ENCODE assay signal across 18 cellular contexts in the genomic region with DNA sequence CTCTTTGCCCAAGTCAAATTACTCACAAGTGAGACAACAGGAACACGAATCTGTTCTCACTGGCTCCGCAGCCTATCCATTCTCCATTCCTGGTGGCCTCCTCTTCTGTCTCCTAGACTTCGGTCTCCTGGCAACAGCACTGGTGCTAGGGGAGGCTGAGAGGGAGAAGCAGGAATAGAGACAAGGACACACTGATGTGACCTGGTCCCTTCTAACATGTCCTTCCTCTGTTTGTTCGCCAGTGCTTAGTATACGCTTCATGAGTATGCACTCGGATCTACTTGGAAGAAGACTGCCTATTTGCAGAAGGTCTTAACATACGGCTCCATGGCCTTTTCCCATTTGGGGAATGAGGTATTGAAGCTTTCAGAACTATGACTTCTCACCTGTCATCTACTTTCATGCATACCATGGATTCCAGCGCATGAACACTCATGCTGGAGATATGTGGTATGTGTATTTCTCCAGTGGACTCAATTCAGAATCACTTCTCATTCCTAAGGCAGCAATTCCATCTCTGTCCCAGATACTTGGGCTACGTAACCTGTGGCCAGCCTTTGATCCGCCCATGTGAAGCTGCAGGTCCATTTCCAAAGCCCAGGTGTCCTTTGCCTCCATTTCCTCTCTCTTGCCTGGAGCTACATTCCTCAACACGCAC. TPM values are rescaled to one million over a fixed set of nuclear protein-coding genes. Genes with fewer than 3 reads are reported as not detected.
DNase-seq lines count a peak whose midpoint lies in the region; ATAC-seq, FAIRE-seq and TF ChIP-seq lines count a peak whose summit lies in the region.
"Had no signal": no experiment of that assay in that cellular context is flagged by ENCODE, and none has a peak within 500 bp of the region (broad histone marks: within the 10 kb centered on the region; RNA-seq: fewer than 3 reads in every experiment).

No MANE protein-coding gene starts in this region.

- H3K4me2 ChIP-seq in GM12878 (ENCODE audit: control insufficient read depth, insufficient read depth) = no peak overlapping the region
- H3K4me2 ChIP-seq: GM23338 had no signal

- TF ChIP-seq CTCF in GM12878 (IDR thresholded peaks at IDR 0.05 in 2 of 3, conservative IDR thresholded peaks at IDR 0.05 in 1 of 3; ENCODE audit: control insufficient read depth in 2 of 3, extremely low read depth in 1 of 3, insufficient read depth in 1 of 3, low read depth in 3 of 3, low read length in 3 of 3) (no peak), mesothelial cell of epicardium (IDR thresholded peaks at IDR 0.05; ENCODE audit: unreplicated experiment) (no peak), foreskin fibroblast (IDR thresholded peaks at IDR 0.05; ENCODE audit: low read depth, low read length) (no peak)

- TF ChIP-seq RAD21 in Ishikawa (IDR thresholded peaks at IDR 0.05; ENCODE audit: low read depth) = no peak
- TF ChIP-seq RAD21 in GM12878 (IDR thresholded peaks at IDR 0.05; ENCODE audit: insufficient read depth, low read depth, low read length) = no peak

- POLR2A ChIA-PET in GM12878 (lab: Charles Lee) = no interaction called here

- peaks cover 20% of the 10 kb centered on the region for H3K4me1 Mint-ChIP-seq in mesothelial cell of epicardium
- H3K4me1 Mint-ChIP-seq: natural killer cell had no signal

- H3K4me3 ChIP-seq in GM12878 (no peak overlapping the region), foreskin fibroblast (ENCODE audit: low read depth in 1 of 2, low read length in 2 of 2) (no peak overlapping the region)
- H3K4me3 ChIP-seq: GM23338, left ventricle myocardium inferior had no signal

- peak; percentile 44 for DNase-seq in EL
- DNase-seq in GM12878 (ENCODE audit: low read depth, low spot score) = no peak
- no peak for DNase-seq in mesothelial cell of epicardium (ENCODE audit: low spot score in 2 of 2, unreplicated experiment in 2 of 2)
- no peak for DNase-seq in foreskin fibroblast
- DNase-seq in HuH-7.5 (ENCODE audit: low spot score) = no peak
- DNase-seq: activated CD8-positive, alpha-beta memory T cell treated with anti-CD3 and anti-CD28 coated beads, Interleukin-2, amount 50 U/mL, for 4 hours; activated naive CD4-positive, alpha-beta T cell treated with anti-CD3 and anti-CD28 coated beads, Interleukin-2, amount 10 ng/mL, durations not matched to agents 7 days and 5 days; BE2C; left ventricle myocardium inferior; natural killer cell; SHP77; stimulated activated CD4-positive, alpha-beta T cell treated with anti-CD3 and anti-CD28 coated beads, Interleukin-1b, Interleukin-23, amount 100 ng/mL, for 48 hours had no signal

- no peak overlapping the region for H3K9ac ChIP-seq in GM12878 (ENCODE audit: control insufficient read depth, insufficient read depth, low read length)

- TF ChIP-seq POLR2A in GM12878 (IDR thresholded peaks at IDR 0.05; ENCODE audit: low read depth, low read length) = no peak

- no peaks in the 10 kb centered on the region for H3K4me1 ChIP-seq in GM12878 (ENCODE audit: control insufficient read depth, insufficient read depth, low read length)
- H3K4me1 ChIP-seq: BE2C, left ventricle myocardium inferior had no signal

- no peaks in the 10 kb centered on the region for H4K20me1 ChIP-seq in GM12878 (ENCODE audit: control insufficient read depth, insufficient read depth)

- H3K4me3 Mint-ChIP-seq in mesothelial cell of epicardium = no peak overlapping the region
- H3K4me3 Mint-ChIP-seq: activated naive CD4-positive, alpha-beta T cell treated with anti-CD3 and anti-CD28 coated beads, Interleukin-2, amount 10 ng/mL, durations not matched to agents 7 days and 5 days; GM23338; natural killer cell; T-helper 2 cell treated with Interferon-gamma antibody and Interleukin-4, amounts not matched to agents 5 μg/mL and 100 μg/mL, for 36 hours had no signal

- RAD21 ChIA-PET in GM12878 (lab: Charles Lee; ENCODE audit: unreplicated experiment) = interaction anchor here (1.6 kb wide), 1 partner anchor 28 kb away, joined by 5 read pairs; no protein-coding TSS in a partner anchor

- peak; percentile 44 for FAIRE-seq in GM12878 (lab: Jason Lieb, UNC)

- no peaks in the 10 kb centered on the region for H3K9me3 ChIP-seq in GM12878 (replicated peaks; ENCODE audit: control insufficient read depth, insufficient read depth, low read length)
- H3K9me3 ChIP-seq: BE2C, left ventricle myocardium inferior had no signal

- no TSS peak for BruUV-seq in GM12878 (replicated peaks; lab: Mats Ljungman, UMichigan)

- in situ Hi-C loops in GM12878 (cut with MboI) = no loop called here

- ATAC-seq in GM12878 (no peak), GM18907 (IDR thresholded peaks at IDR 0.05; ENCODE audit: unreplicated experiment) (no peak), GM21717 (IDR thresholded peaks at IDR 0.05; ENCODE audit: unreplicated experiment) (no peak)
- ATAC-seq: activated CD4-positive, CD25-positive, alpha-beta regulatory T cell treated with anti-CD3 and anti-CD28 coated beads, Interleukin-2, amount 50 U/mL, for 24 hours; natural killer cell had no signal

- no peak overlapping the region for H2AFZ ChIP-seq in GM12878 (ENCODE audit: control insufficient read depth, low read depth, low read length)
- H2AFZ ChIP-seq: GM23338 had no signal

- H3K27me3 Mint-ChIP-seq in mesothelial cell of epicardium (ENCODE audit: low read depth) = no peaks in the 10 kb centered on the region

- no peaks in the 10 kb centered on the region for H3K36me3 Mint-ChIP-seq in mesothelial cell of epicardium
- H3K36me3 Mint-ChIP-seq: activated naive CD4-positive, alpha-beta T cell treated with anti-CD3 and anti-CD28 coated beads, Interleukin-2, amount 10 ng/mL, durations not matched to agents 7 days and 5 days; natural killer cell had no signal

- peak overlapping the region; percentile 72 for H3K27ac Mint-ChIP-seq in mesothelial cell of epicardium
- H3K27ac Mint-ChIP-seq: activated naive CD4-positive, alpha-beta T cell treated with anti-CD3 and anti-CD28 coated beads, Interleukin-2, amount 10 ng/mL, durations not matched to agents 7 days and 5 days; GM23338; natural killer cell; T-helper 2 cell treated with Interferon-gamma antibody and Interleukin-4, amounts not matched to agents 5 μg/mL and 100 μg/mL, for 36 hours had no signal

- no peaks in the 10 kb centered on the region for H3K36me3 ChIP-seq in GM12878 (ENCODE audit: control insufficient read depth in 2 of 2, insufficient read depth in 2 of 2, low read length in 1 of 2)
- H3K36me3 ChIP-seq: BE2C, left ventricle myocardium inferior had no signal

- no peak overlapping the region for H3K27ac ChIP-seq in GM12878 (ENCODE audit: control insufficient read depth, insufficient read depth)
- H3K27ac ChIP-seq: left ventricle myocardium inferior had no signal

- H3K27me3 ChIP-seq in GM12878 (replicated peaks in 1 of 2; ENCODE audit: control insufficient read depth in 2 of 2, insufficient read depth in 2 of 2, low read length in 1 of 2) = no peaks in the 10 kb centered on the region; a peak in 1 of 4 replicates
- H3K27me3 ChIP-seq: BE2C had no signal

- CTCF ChIA-PET in GM12878 (lab: Yijun Ruan, JAX) = interaction anchor here (1.5 to 2.0 kb wide), 2 partner anchors 561 to 610 kb away, joined by 5 to 7 read pairs; no protein-coding TSS in a partner anchor

- intact Hi-C loops in GM12878 (cut with micrococcal nuclease; ENCODE audit: unreplicated experiment) = loop anchor here (10.0 kb wide), 1 partner anchor 524 kb away; no protein-coding TSS in a partner anchor

- no peaks in the 10 kb centered on the region for H3K9me3 Mint-ChIP-seq in mesothelial cell of epicardium
- H3K9me3 Mint-ChIP-seq: activated naive CD4-positive, alpha-beta T cell treated with anti-CD3 and anti-CD28 coated beads, Interleukin-2, amount 10 ng/mL, durations not matched to agents 7 days and 5 days; GM23338; natural killer cell; T-helper 2 cell treated with Interferon-gamma antibody and Interleukin-4, amounts not matched to agents 5 μg/mL and 100 μg/mL, for 36 hours had no signal

- TF ChIP-seq EP300 in Ishikawa (IDR thresholded peaks at IDR 0.05; ENCODE audit: borderline replicate concordance) = no peak
- no peak for TF ChIP-seq EP300 in GM12878 (IDR thresholded peaks at IDR 0.05; ENCODE audit: borderline replicate concordance in 1 of 2, control insufficient read depth in 1 of 2, low read depth in 2 of 2, low read length in 2 of 2)

- SMC1A ChIA-PET in GM12878 (lab: Charles Lee; ENCODE audit: uncharacterized antibody, unreplicated experiment) = interaction anchor here (1.3 kb wide), 1 partner anchor 30 kb away, joined by 3 read pairs; no protein-coding TSS in a partner anchor

- 71% methylated on average over 11 of the region's 11 CpGs for WGBS in GM12878 (ENCODE audit: insufficient coverage, insufficient replicate concordance, low lambda C conversion rate, missing lambda C conversion rate)

- no peaks in the 10 kb centered on the region for H3K79me2 ChIP-seq in GM12878 (ENCODE audit: control insufficient read depth, insufficient read depth, low read length)

TF ChIP-seq in Ishikawa, 13 proteins besides CTCF, POLR2A, EP300 and RAD21:
- no peak for TF ChIP-seq EGR1 (IDR thresholded peaks at IDR 0.05)
- TF ChIP-seq TEAD4 (IDR thresholded peaks at IDR 0.05) = peak; percentile 97

TF ChIP-seq in GM12878, 131 proteins besides CTCF, POLR2A, EP300 and RAD21 (continues in another document):
- no peak for TF ChIP-seq MXI1 (IDR thresholded peaks at IDR 0.05; ENCODE audit: low read depth, low read length)
- TF ChIP-seq, protein P1, sequence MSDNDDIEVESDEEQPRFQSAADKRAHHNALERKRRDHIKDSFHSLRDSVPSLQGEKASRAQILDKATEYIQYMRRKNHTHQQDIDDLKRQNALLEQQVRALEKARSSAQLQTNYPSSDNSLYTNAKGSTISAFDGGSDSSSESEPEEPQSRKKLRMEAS (IDR thresholded peaks at IDR 0.05; ENCODE audit: low read depth, low read length) = no peak
- TF ChIP-seq CBX3 (IDR thresholded peaks at IDR 0.05; ENCODE audit: borderline replicate concordance, low read depth) = no peak
- no peak for TF ChIP-seq KAT2A (conservative IDR thresholded peaks at IDR 0.05; ENCODE audit: control insufficient read depth, low read depth, low read length)

RNA-seq across cellular contexts. Expression of gene BHLHE41, which starts 33.9 kb away (rescaled TPM):
- 0.15 TPM in 2 replicates for total RNA-seq in GM12878 (2013; cell fraction: nucleolus; rRNA removed)
- total RNA-seq in GM12878 (2014; rRNA removed) (not detected in 2 replicates), GM12878 (2014; rRNA removed; fragmentation: Illumina TruSeq; extraction: Trizol) (0.04 and 0.14 TPM in 2 replicates), GM12878 (2021) (0.13 and 0.45 TPM in 2 replicates), mesothelial cell of epicardium (5.7 to 9.6 TPM (median 9.2 TPM) in 3 replicates)
- polyA plus RNA-seq in GM12878 (2011; ENCODE audit: low read depth) = 0.17 TPM
- polyA plus RNA-seq in GM12878 (2011; rRNA removed) (0.84 and 1.5 TPM in 2 replicates), GM12878 (2014; fragmentation: Illumina TruSeq; extraction: Trizol) (0.07 TPM in 1 of 2 replicates, not detected in the other), GM12878 (2014; fragmentation: Nextera tagmentation; extraction: Ambion mirVana) (under 1 TPM; 0.02 to 0.04 TPM), GM12878 (2014; rRNA removed) (0.08 and 0.23 TPM in 2 replicates), GM12878 (2016; fragmentation: Nextera tagmentation; extraction: Ambion mirVana) (not detected)
- polyA plus RNA-seq in GM12878 (2011; cell fraction: cytosol; rRNA removed) = 0.48 and 1.2 TPM in 2 replicates
- polyA plus RNA-seq in GM12878 (2011; cell fraction: nucleus; rRNA removed) = 0.89 and 1.9 TPM in 2 replicates
- polyA plus RNA-seq in GM12878 (2012) = 0.74 and 1.8 TPM in 2 replicates
- 0.41 and 1.2 TPM in 2 replicates for polyA minus RNA-seq in GM12878 (2011; rRNA and poly(A)+ RNA removed)
- 0.21 and 0.53 TPM in 2 replicates for polyA minus RNA-seq in GM12878 (2011; cell fraction: cytosol; rRNA and poly(A)+ RNA removed)
- polyA minus RNA-seq in GM12878 (2011; cell fraction: nucleus; rRNA and poly(A)+ RNA removed) = 0.36 and 2.1 TPM in 2 replicates
